In genomic region chr15:101657968-101658784, GRCh38 we compare ENCODE assay signal across 11 cellular contexts. TPM values are rescaled to one million over a fixed set of nuclear protein-coding genes. Genes with fewer than 3 reads are reported as not detected.
DNase-seq lines count a peak whose midpoint lies in the region; ATAC-seq and TF ChIP-seq lines count a peak whose summit lies in the region.
"Had no signal": no experiment of that assay in that cellular context is flagged by ENCODE, and none has a peak within 500 bp of the region (broad histone marks: within the 10 kb centered on the region; RNA-seq: fewer than 3 reads in every experiment).

No MANE protein-coding gene starts in this region.

- H3K27ac Mint-ChIP-seq in endodermal cell = no peak overlapping the region

- WGBS in endodermal cell (ENCODE audit: insufficient coverage in 1 of 2, insufficient read length in 1 of 2), 2 experiments = 93 to 97% methylated on average over 5 to 8 of the region's 9 CpGs

- intact Hi-C loops in lower lobe of right lung (cut with DNase I) = loop anchor here (10.0 kb wide), 1 partner anchor 363 kb away; the partner anchor contains the start of gene SNRPA1

- H3K27me3 ChIP-seq in lower lobe of right lung (ENCODE audit: low read depth) (no peaks in the 10 kb centered on the region), endodermal cell (ENCODE audit: control insufficient read depth, insufficient read depth, low read length, poor library complexity, severe bottlenecking) (no peaks in the 10 kb centered on the region)
- H3K27me3 ChIP-seq: uterus had no signal

- peaks cover 26% of the 10 kb centered on the region for H3K36me3 ChIP-seq in lower lobe of right lung
- H3K36me3 ChIP-seq in endodermal cell (ENCODE audit: control insufficient read depth, insufficient read depth, low read length) = no peaks in the 10 kb centered on the region
- H3K36me3 ChIP-seq: uterus had no signal

- H3K9ac ChIP-seq in endodermal cell (ENCODE audit: extremely low read depth, low read length, poor library complexity, severe bottlenecking) = no peak overlapping the region

- peak overlapping the region; percentile 48 for H3K27ac ChIP-seq in VCaP
- peak overlapping the region; percentile 20 for H3K27ac ChIP-seq in lower lobe of right lung
- H3K27ac ChIP-seq in endodermal cell (ENCODE audit: low read depth, low read length) = no peak overlapping the region
- H3K27ac ChIP-seq: uterus had no signal

- H3K9me3 ChIP-seq in lower lobe of right lung = no peaks in the 10 kb centered on the region
- no peaks in the 10 kb centered on the region for H3K9me3 ChIP-seq in endodermal cell (ENCODE audit: control insufficient read depth, low read length)
- H3K9me3 ChIP-seq: uterus had no signal

- H3K4me3 Mint-ChIP-seq in endodermal cell = no peak overlapping the region

- peaks cover 13% of the 10 kb centered on the region for H3K36me3 Mint-ChIP-seq in endodermal cell (ENCODE audit: low read depth)

- H3K4me3 ChIP-seq in lower lobe of right lung (no peak overlapping the region), endodermal cell (ENCODE audit: low read length) (no peak overlapping the region)
- H3K4me3 ChIP-seq: uterus had no signal

- no peaks in the 10 kb centered on the region for H3K9me3 Mint-ChIP-seq in endodermal cell

- DNase-seq in NCI-H187 (lab: John Stamatoyannopoulos, UW) (peak; percentile 17 to 24), NCI-H187 treated with DMSO at 0.1 percent for 48 hours (lab: John Stamatoyannopoulos, UW) (no peak), NCI-H1694 treated with DMSO at 0.1 percent for 48 hours (lab: John Stamatoyannopoulos, UW) (peak; percentile 19), lower lobe of right lung (peak; percentile 57), dedifferentiated amniotic fluid mesenchymal stem cell (ENCODE audit: extremely low spot score) (no peak), endodermal cell (no peak)
- DNase-seq: Calu3, Karpas-422 had no signal

- no peak for TF ChIP-seq CTCF in VCaP (conservative IDR thresholded peaks at IDR 0.05)
- TF ChIP-seq CTCF in lower lobe of right lung (IDR thresholded peaks at IDR 0.05) = no peak
- no peak for TF ChIP-seq CTCF in endodermal cell (conservative IDR thresholded peaks at IDR 0.05)

- ATAC-seq in lower lobe of right lung (peak; percentile 78 to 91), HG02852 (IDR thresholded peaks at IDR 0.05; ENCODE audit: unreplicated experiment) (no peak)

- no peaks in the 10 kb centered on the region for H3K27me3 Mint-ChIP-seq in endodermal cell (ENCODE audit: insufficient read depth)

- no peaks in the 10 kb centered on the region for H3K4me1 Mint-ChIP-seq in endodermal cell

- H3K4me1 ChIP-seq in lower lobe of right lung (peaks cover 11% of the 10 kb centered on the region), endodermal cell (ENCODE audit: control insufficient read depth, insufficient read depth, low read length) (no peaks in the 10 kb centered on the region)

RNA-seq across cellular contexts. Expression of gene TM2D3, which starts 6.0 kb away (rescaled TPM):
- 49.2 TPM for total RNA-seq in lower lobe of right lung
- 10 to 100 TPM; 33.4 to 34.0 TPM for total RNA-seq in endodermal cell
- polyA plus RNA-seq in endodermal cell (2013, experiment 1 of 2) = 41.0 TPM
- 29.1 TPM for polyA plus RNA-seq in endodermal cell (2013, experiment 2 of 2)

Comparison
In these comparisons a context has a peak if more than half of its experiments do, and no peak if none do; other contexts are left out.
1. DNase-seq: peak in NCI-H187 (2 of 2), NCI-H1694 treated with DMSO at 0.1 percent for 48 hours (single experiment) and lower lobe of right lung (single experiment); none in NCI-H187 treated with DMSO at 0.1 percent for 48 hours (single experiment), dedifferentiated amniotic fluid mesenchymal stem cell (single experiment) and endodermal cell (single experiment).